Comparison of ENCODE assay signal across 35 cellular contexts in the genomic region with DNA sequence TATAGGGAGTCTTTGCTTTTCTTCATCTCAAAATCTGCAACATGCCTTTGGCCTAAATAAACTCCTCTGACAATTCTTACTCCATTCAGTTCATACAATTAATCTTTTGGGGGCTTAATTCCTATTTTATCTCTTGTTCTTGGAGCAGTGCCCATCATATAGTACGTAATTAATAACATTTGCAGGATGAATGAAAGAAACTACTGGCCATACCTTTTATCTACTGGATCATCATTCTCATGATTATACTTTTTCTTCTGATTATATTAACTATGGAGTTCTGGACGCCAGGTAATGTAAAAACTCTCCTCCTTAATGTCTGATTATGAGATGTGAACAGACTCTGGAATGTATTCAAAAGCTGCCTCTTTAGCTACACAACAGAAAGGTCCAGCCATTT. TPM values are rescaled to one million over a fixed set of nuclear protein-coding genes. Genes with fewer than 3 reads are reported as not detected.
"Had no signal": no experiment of that assay in that cellular context is flagged by ENCODE, and none has a peak within 500 bp of the region (broad histone marks: within the 10 kb centered on the region; RNA-seq: fewer than 3 reads in every experiment).

No MANE protein-coding gene starts in this region.

- H3K9me3 ChIP-seq: MG63 had no signal

- H3K27ac ChIP-seq: KMS-11 had no signal

- DNase-seq: Karpas-422, Kasumi-1, MG63, MM.1S, MV-4-11, NCI-H1048, NCI-H1092, NCI-H1092 treated with DMSO at 0.1 percent for 48 hours, NCI-H1105, NCI-H1105 treated with DMSO at 0.1 percent for 48 hours, NCI-H1417, NCI-H1417 treated with DMSO at 0.1 percent for 48 hours, NCI-H1436, NCI-H1436 treated with DMSO at 0.1 percent for 48 hours, NCI-H146, NCI-H1694, NCI-H1694 treated with DMSO at 0.1 percent for 48 hours, NCI-H187, NCI-H187 treated with DMSO at 0.1 percent for 48 hours, NCI-H1930, NCI-H2029, NCI-H2029 treated with DMSO at 0.1 percent for 48 hours, NCI-H2081, NCI-H2081 treated with DMSO at 0.1 percent for 48 hours, NCI-H2107, NCI-H2171, NCI-H2171 treated with DMSO at 0.1 percent for 48 hours, NCI-H2227 treated with DMSO at 0.1 percent for 48 hours, NCI-H226, NCI-H345, NCI-H446, NCI-H446 treated with DMSO at 0.1 percent for 48 hours, NCI-H510A had no signal

- H3K27me3 ChIP-seq: MG63 had no signal

- H3K9ac ChIP-seq: KMS-11 had no signal

- H3K36me3 ChIP-seq: MG63 had no signal

- H3K4me3 ChIP-seq: MG63 had no signal

- H3K4me2 ChIP-seq: KMS-11 had no signal

RNA-seq across cellular contexts. Expression of gene SCN5A, which starts 46.5 kb away (rescaled TPM):
- total RNA-seq: MCF 10A had no signal
